ENCODE assay signal across 1 cellular context in genomic region chr10:17229717-17229966, GRCh38.
TF ChIP-seq lines count a peak whose summit lies in the region.

No MANE protein-coding gene starts in this region.

TF ChIP-seq in WTC11, 78 proteins besides CTCF, POLR2A, EP300 and RAD21 (continued from another document):
- TF ChIP-seq, protein P1, sequence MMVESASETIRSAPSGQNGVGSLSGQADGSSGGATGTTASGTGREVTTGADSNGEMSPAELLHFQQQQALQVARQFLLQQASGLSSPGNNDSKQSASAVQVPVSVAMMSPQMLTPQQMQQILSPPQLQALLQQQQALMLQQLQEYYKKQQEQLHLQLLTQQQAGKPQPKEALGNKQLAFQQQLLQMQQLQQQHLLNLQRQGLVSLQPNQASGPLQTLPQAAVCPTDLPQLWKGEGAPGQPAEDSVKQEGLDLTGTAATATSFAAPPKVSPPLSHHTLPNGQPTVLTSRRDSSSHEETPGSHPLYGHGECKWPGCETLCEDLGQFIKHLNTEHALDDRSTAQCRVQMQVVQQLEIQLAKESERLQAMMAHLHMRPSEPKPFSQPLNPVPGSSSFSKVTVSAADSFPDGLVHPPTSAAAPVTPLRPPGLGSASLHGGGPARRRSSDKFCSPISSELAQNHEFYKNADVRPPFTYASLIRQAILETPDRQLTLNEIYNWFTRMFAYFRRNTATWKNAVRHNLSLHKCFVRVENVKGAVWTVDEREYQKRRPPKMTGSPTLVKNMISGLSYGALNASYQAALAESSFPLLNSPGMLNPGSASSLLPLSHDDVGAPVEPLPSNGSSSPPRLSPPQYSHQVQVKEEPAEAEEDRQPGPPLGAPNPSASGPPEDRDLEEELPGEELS (CRISPR knock-in tag; IDR thresholded peaks at IDR 0.05) = no peak; the same call in 1 of the 2 replicates
- no peak; the same call in 1 of the 2 replicates for TF ChIP-seq ZNF138 (CRISPR knock-in tag; conservative IDR thresholded peaks at IDR 0.05)
- no peak for TF ChIP-seq SMAD3 (CRISPR knock-in tag; IDR thresholded peaks at IDR 0.05; ENCODE audit: borderline replicate concordance)
- TF ChIP-seq, protein P2, sequence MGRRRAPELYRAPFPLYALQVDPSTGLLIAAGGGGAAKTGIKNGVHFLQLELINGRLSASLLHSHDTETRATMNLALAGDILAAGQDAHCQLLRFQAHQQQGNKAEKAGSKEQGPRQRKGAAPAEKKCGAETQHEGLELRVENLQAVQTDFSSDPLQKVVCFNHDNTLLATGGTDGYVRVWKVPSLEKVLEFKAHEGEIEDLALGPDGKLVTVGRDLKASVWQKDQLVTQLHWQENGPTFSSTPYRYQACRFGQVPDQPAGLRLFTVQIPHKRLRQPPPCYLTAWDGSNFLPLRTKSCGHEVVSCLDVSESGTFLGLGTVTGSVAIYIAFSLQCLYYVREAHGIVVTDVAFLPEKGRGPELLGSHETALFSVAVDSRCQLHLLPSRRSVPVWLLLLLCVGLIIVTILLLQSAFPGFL (CRISPR knock-in tag; IDR thresholded peaks at IDR 0.05; ENCODE audit: borderline replicate concordance) = 0 out of 2 replicates have a peak, but pooled peaks have one; percentile 12
- TF ChIP-seq ATF6 (CRISPR knock-in tag; IDR thresholded peaks at IDR 0.05) = no peak
- no peak for TF ChIP-seq RELA (CRISPR knock-in tag; IDR thresholded peaks at IDR 0.05; ENCODE audit: borderline replicate concordance)
- TF ChIP-seq CREM (CRISPR knock-in tag; IDR thresholded peaks at IDR 0.05) = no peak; the same call in 1 of the 2 replicates
- no peak for TF ChIP-seq ZNF263 (CRISPR knock-in tag; IDR thresholded peaks at IDR 0.05; ENCODE audit: low read depth)
- no peak; the same call in none of the 2 replicates for TF ChIP-seq SP1 (CRISPR knock-in tag; conservative IDR thresholded peaks at IDR 0.05)
- no peak for TF ChIP-seq NFE2L1 (CRISPR knock-in tag; IDR thresholded peaks at IDR 0.05)
- no peak for TF ChIP-seq ZBTB21 (CRISPR knock-in tag; IDR thresholded peaks at IDR 0.05; ENCODE audit: borderline replicate concordance)
- no peak; the same call in 1 of the 2 replicates for TF ChIP-seq CREB1 (CRISPR knock-in tag; IDR thresholded peaks at IDR 0.05)
- TF ChIP-seq ZNF219 (CRISPR knock-in tag; IDR thresholded peaks at IDR 0.05; ENCODE audit: borderline replicate concordance) = no peak
- TF ChIP-seq, protein P3, sequence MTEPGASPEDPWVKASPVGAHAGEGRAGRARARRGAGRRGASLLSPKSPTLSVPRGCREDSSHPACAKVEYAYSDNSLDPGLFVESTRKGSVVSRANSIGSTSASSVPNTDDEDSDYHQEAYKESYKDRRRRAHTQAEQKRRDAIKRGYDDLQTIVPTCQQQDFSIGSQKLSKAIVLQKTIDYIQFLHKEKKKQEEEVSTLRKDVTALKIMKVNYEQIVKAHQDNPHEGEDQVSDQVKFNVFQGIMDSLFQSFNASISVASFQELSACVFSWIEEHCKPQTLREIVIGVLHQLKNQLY (CRISPR knock-in tag; IDR thresholded peaks at IDR 0.05) = 0 out of 2 replicates have a peak, but pooled peaks have one; percentile 32
- TF ChIP-seq USF1 (CRISPR knock-in tag; IDR thresholded peaks at IDR 0.05) = no peak
- TF ChIP-seq HMGA2 (CRISPR knock-in tag; IDR thresholded peaks at IDR 0.05) = no peak
- TF ChIP-seq ESRRA (CRISPR knock-in tag; IDR thresholded peaks at IDR 0.05; ENCODE audit: borderline replicate concordance) = no peak; the same call in none of the 2 replicates
- no peak for TF ChIP-seq GRHL2 (CRISPR knock-in tag; IDR thresholded peaks at IDR 0.05; ENCODE audit: insufficient replicate concordance, severe bottlenecking)
- TF ChIP-seq, protein P4, sequence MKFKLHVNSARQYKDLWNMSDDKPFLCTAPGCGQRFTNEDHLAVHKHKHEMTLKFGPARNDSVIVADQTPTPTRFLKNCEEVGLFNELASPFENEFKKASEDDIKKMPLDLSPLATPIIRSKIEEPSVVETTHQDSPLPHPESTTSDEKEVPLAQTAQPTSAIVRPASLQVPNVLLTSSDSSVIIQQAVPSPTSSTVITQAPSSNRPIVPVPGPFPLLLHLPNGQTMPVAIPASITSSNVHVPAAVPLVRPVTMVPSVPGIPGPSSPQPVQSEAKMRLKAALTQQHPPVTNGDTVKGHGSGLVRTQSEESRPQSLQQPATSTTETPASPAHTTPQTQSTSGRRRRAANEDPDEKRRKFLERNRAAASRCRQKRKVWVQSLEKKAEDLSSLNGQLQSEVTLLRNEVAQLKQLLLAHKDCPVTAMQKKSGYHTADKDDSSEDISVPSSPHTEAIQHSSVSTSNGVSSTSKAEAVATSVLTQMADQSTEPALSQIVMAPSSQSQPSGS (CRISPR knock-in tag; IDR thresholded peaks at IDR 0.05; ENCODE audit: borderline replicate concordance, low read depth) = no peak
- no peak for TF ChIP-seq ARID4B (CRISPR knock-in tag; IDR thresholded peaks at IDR 0.05; ENCODE audit: borderline replicate concordance)
- peak; percentile 64; the same call in 1 of the 2 replicates for TF ChIP-seq FOXP1 (CRISPR knock-in tag; IDR thresholded peaks at IDR 0.05; ENCODE audit: borderline replicate concordance)
- TF ChIP-seq GABPB1 (CRISPR knock-in tag; IDR thresholded peaks at IDR 0.05) = no peak
